In the genomic region with DNA sequence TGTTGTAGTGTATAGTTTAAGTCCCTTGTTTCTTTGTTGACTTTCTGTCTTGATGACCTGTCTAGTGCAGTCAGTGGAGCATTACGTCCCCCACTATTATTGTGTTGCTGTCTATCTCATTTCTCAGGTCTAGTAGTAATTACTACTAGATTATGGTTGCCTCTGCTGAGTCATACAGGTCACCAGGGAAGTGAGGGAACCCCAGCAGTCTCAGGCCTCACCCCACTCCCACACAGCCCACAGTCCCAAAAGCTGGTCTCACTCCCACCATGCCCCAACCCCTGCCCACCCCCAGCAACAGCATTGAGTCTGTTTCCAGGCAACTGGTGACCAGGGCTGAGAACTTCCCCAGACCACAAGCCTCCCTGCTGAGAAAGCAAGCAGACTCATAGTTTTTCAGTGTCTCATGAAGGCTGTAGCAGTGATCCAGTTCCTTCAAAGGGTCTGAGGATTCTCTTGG, we compare ENCODE assay signal across 10 cellular contexts.
DNase-seq lines count a peak whose midpoint lies in the region; ATAC-seq, FAIRE-seq and TF ChIP-seq lines count a peak whose summit lies in the region.
"Had no signal": no experiment of that assay in that cellular context is flagged by ENCODE, and none has a peak within 500 bp of the region (broad histone marks: within the 10 kb centered on the region; RNA-seq: fewer than 3 reads in every experiment).

No MANE protein-coding gene starts in this region.

- POLR2A ChIA-PET in activated CD4-positive, alpha-beta memory T cell treated with anti-CD3 and anti-CD28 coated beads, Interleukin-2, amount 10 ng/mL, durations not matched to agents 7 days and 5 days (lab: Charles Lee): no interaction called here
- POLR2A ChIA-PET in HepG2 (lab: Yijun Ruan, JAX): no interaction called here

- H3K27ac ChIP-seq in HepG2 (ENCODE audit: extremely low read length, insufficient read depth, low read length): no peak overlapping the region
- H3K27ac ChIP-seq: epithelial cell of prostate had no signal

- no peak overlapping the region for H3K4me2 ChIP-seq in HepG2 (ENCODE audit: low read depth, low read length)

- H3K4me3 ChIP-seq in fibroblast of villous mesenchyme (ENCODE audit: low read depth, low read length) (no peak overlapping the region), HepG2 (replicated peaks in 1 of 3; ENCODE audit: insufficient read depth in 1 of 3, low read depth in 2 of 3, low read length in 3 of 3) (no peak overlapping the region)

- H3K9ac ChIP-seq in HepG2 (ENCODE audit: insufficient read depth, low read depth, low read length): no peak overlapping the region

- DNase-seq in Caki2 (ENCODE audit: low read depth) (peak; percentile 48), fibroblast of villous mesenchyme (ENCODE audit: low read depth) (peak; percentile 8), HepG2 (ENCODE audit: low spot score) (no peak)
- DNase-seq in activated CD4-positive, alpha-beta memory T cell treated with anti-CD3 and anti-CD28 coated beads, Interleukin-2, amount 10 ng/mL, durations not matched to agents 7 days and 5 days: no peak
- no peak for DNase-seq in stimulated activated CD4-positive, alpha-beta T cell treated with anti-CD3 and anti-CD28 coated beads, Interleukin-2, amount 100 ng/mL, for 24 hours
- no peak for DNase-seq in effector CD4-positive, alpha-beta T cell

- H3K4me1 ChIP-seq in HepG2 (ENCODE audit: insufficient read depth, low read length): no peaks in the 10 kb centered on the region

- H2AFZ ChIP-seq in HepG2 (ENCODE audit: low read length): no peak overlapping the region

- no peak for TF ChIP-seq POLR2A in HepG2 (IDR thresholded peaks at IDR 0.05; ENCODE audit: insufficient read depth in 1 of 2, low read depth in 2 of 2, low read length in 2 of 2)

- peaks cover 8% of the 10 kb centered on the region for H3K9me3 Mint-ChIP-seq in activated CD4-positive, alpha-beta memory T cell treated with anti-CD3 and anti-CD28 coated beads, Interleukin-2, amount 10 ng/mL, durations not matched to agents 7 days and 5 days

- no peaks in the 10 kb centered on the region for H3K9me3 ChIP-seq in HepG2 (ENCODE audit: low read length)

- H3K79me2 ChIP-seq in HepG2 (ENCODE audit: insufficient read depth, low read length): no peaks in the 10 kb centered on the region

- no peak for TF ChIP-seq RAD21 in HepG2 (CRISPR knock-in tag; IDR thresholded peaks at IDR 0.05)

- TF ChIP-seq EP300 in HepG2 (IDR thresholded peaks at IDR 0.05; ENCODE audit: low read depth in 2 of 2, low read length in 2 of 2) (no peak), HepG2 (CRISPR knock-in tag; IDR thresholded peaks at IDR 0.05; ENCODE audit: borderline replicate concordance) (no peak)

- no peaks in the 10 kb centered on the region for H3K36me3 Mint-ChIP-seq in activated CD4-positive, alpha-beta memory T cell treated with anti-CD3 and anti-CD28 coated beads, Interleukin-2, amount 10 ng/mL, durations not matched to agents 7 days and 5 days (ENCODE audit: low read depth)

- intact Hi-C loops in HepG2 (cut with micrococcal nuclease; ENCODE audit: unreplicated experiment): no loop called here

- in situ Hi-C loops in Caki2 (cut with HindIII; ENCODE audit: low pct_unique_long_range_greater_than_20kb, low sequenced_read_pairs): no loop called here
- in situ Hi-C loops in HepG2 (cut with HindIII; ENCODE audit: extremely low pct_ligation_motif_present, low pct_unique_long_range_greater_than_20kb): no loop called here

- no peak for FAIRE-seq in HepG2 (lab: Jason Lieb, UNC)

- TF ChIP-seq CTCF in fibroblast of villous mesenchyme (IDR thresholded peaks at IDR 0.05; ENCODE audit: insufficient read depth, low read depth, low read length) (no peak), HepG2 (CRISPR knock-in tag; IDR thresholded peaks at IDR 0.05) (no peak)

- H3K36me3 ChIP-seq in HepG2 (replicated peaks in 1 of 2; ENCODE audit: control insufficient read depth in 1 of 2, insufficient read depth in 2 of 2, low read length in 2 of 2): no peaks in the 10 kb centered on the region

- H3K27ac Mint-ChIP-seq in activated CD4-positive, alpha-beta memory T cell treated with anti-CD3 and anti-CD28 coated beads, Interleukin-2, amount 10 ng/mL, durations not matched to agents 7 days and 5 days: no peak overlapping the region
- H3K27ac Mint-ChIP-seq: B cell had no signal

- CTCF ChIA-PET in activated CD4-positive, alpha-beta memory T cell treated with anti-CD3 and anti-CD28 coated beads, Interleukin-2, amount 10 ng/mL, durations not matched to agents 7 days and 5 days (lab: Charles Lee): no interaction called here
- CTCF ChIA-PET in HepG2 (lab: Yijun Ruan, JAX; ENCODE audit: low intra/inter-chr PET ratio, low total read pairs): no interaction called here

- WGBS in HepG2 (ENCODE audit: low lambda C conversion rate): 24% methylated on average over 1 of the region's 1 CpG

- H3K4me1 Mint-ChIP-seq in activated CD4-positive, alpha-beta memory T cell treated with anti-CD3 and anti-CD28 coated beads, Interleukin-2, amount 10 ng/mL, durations not matched to agents 7 days and 5 days: no peaks in the 10 kb centered on the region
- H3K4me1 Mint-ChIP-seq: B cell had no signal

- no peaks in the 10 kb centered on the region for H3K27me3 Mint-ChIP-seq in activated CD4-positive, alpha-beta memory T cell treated with anti-CD3 and anti-CD28 coated beads, Interleukin-2, amount 10 ng/mL, durations not matched to agents 7 days and 5 days
- H3K27me3 Mint-ChIP-seq: B cell had no signal

- H3K4me3 Mint-ChIP-seq in activated CD4-positive, alpha-beta memory T cell treated with anti-CD3 and anti-CD28 coated beads, Interleukin-2, amount 10 ng/mL, durations not matched to agents 7 days and 5 days: no peak overlapping the region
- H3K4me3 Mint-ChIP-seq: B cell had no signal

- no peaks in the 10 kb centered on the region for H4K20me1 ChIP-seq in HepG2 (ENCODE audit: insufficient read depth, low read length)

- no peaks in the 10 kb centered on the region for H3K27me3 ChIP-seq in HepG2 (ENCODE audit: control insufficient read depth in 1 of 2, insufficient read depth in 2 of 2, low read length in 2 of 2)

- ATAC-seq in GM21423 (IDR thresholded peaks at IDR 0.05; ENCODE audit: unreplicated experiment): peak; percentile 97
- peak; percentile 74 for ATAC-seq in HG03460 (IDR thresholded peaks at IDR 0.05; ENCODE audit: unreplicated experiment)
- no peak for ATAC-seq in HepG2

- BruUV-seq in HepG2 (replicated peaks; lab: Mats Ljungman, UMichigan): no TSS peak

TF ChIP-seq in HepG2, 621 proteins besides CTCF, POLR2A, EP300 and RAD21 (continues in another document):
- TF ChIP-seq ZNF709 (CRISPR knock-in tag; IDR thresholded peaks at IDR 0.05) (no peak), NCOA1 (CRISPR knock-in tag; IDR thresholded peaks at IDR 0.05) (no peak), ZBTB3 (CRISPR knock-in tag; IDR thresholded peaks at IDR 0.05; ENCODE audit: borderline replicate concordance, low read depth) (no peak), NCOA2 (CRISPR knock-in tag; IDR thresholded peaks at IDR 0.05) (no peak), ZNF549 (CRISPR knock-in tag; IDR thresholded peaks at IDR 0.05) (no peak), CEBPG (CRISPR knock-in tag; IDR thresholded peaks at IDR 0.05) (no peak), NR2F6 (IDR thresholded peaks at IDR 0.05) (no peak), NR2F6 (CRISPR knock-in tag; IDR thresholded peaks at IDR 0.05) (no peak), ZNF776 (CRISPR knock-in tag; IDR thresholded peaks at IDR 0.05) (no peak), ZNF382 (CRISPR knock-in tag; IDR thresholded peaks at IDR 0.05; ENCODE audit: borderline replicate concordance) (no peak), FOXK1 (CRISPR knock-in tag; IDR thresholded peaks at IDR 0.05; ENCODE audit: borderline replicate concordance, low read depth) (no peak), SUZ12 (IDR thresholded peaks at IDR 0.05; ENCODE audit: low read depth, low read length) (no peak)
- TF ChIP-seq, protein P1, sequence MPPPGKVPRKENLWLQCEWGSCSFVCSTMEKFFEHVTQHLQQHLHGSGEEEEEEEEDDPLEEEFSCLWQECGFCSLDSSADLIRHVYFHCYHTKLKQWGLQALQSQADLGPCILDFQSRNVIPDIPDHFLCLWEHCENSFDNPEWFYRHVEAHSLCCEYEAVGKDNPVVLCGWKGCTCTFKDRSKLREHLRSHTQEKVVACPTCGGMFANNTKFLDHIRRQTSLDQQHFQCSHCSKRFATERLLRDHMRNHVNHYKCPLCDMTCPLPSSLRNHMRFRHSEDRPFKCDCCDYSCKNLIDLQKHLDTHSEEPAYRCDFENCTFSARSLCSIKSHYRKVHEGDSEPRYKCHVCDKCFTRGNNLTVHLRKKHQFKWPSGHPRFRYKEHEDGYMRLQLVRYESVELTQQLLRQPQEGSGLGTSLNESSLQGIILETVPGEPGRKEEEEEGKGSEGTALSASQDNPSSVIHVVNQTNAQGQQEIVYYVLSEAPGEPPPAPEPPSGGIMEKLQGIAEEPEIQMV (CRISPR knock-in tag; IDR thresholded peaks at IDR 0.05; ENCODE audit: low read depth): no peak
- TF ChIP-seq, protein P2, sequence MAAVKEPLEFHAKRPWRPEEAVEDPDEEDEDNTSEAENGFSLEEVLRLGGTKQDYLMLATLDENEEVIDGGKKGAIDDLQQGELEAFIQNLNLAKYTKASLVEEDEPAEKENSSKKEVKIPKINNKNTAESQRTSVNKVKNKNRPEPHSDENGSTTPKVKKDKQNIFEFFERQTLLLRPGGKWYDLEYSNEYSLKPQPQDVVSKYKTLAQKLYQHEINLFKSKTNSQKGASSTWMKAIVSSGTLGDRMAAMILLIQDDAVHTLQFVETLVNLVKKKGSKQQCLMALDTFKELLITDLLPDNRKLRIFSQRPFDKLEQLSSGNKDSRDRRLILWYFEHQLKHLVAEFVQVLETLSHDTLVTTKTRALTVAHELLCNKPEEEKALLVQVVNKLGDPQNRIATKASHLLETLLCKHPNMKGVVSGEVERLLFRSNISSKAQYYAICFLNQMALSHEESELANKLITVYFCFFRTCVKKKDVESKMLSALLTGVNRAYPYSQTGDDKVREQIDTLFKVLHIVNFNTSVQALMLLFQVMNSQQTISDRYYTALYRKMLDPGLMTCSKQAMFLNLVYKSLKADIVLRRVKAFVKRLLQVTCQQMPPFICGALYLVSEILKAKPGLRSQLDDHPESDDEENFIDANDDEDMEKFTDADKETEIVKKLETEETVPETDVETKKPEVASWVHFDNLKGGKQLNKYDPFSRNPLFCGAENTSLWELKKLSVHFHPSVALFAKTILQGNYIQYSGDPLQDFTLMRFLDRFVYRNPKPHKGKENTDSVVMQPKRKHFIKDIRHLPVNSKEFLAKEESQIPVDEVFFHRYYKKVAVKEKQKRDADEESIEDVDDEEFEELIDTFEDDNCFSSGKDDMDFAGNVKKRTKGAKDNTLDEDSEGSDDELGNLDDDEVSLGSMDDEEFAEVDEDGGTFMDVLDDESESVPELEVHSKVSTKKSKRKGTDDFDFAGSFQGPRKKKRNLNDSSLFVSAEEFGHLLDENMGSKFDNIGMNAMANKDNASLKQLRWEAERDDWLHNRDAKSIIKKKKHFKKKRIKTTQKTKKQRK (IDR thresholded peaks at IDR 0.05; ENCODE audit: low read length): no peak
- TF ChIP-seq, protein P3, sequence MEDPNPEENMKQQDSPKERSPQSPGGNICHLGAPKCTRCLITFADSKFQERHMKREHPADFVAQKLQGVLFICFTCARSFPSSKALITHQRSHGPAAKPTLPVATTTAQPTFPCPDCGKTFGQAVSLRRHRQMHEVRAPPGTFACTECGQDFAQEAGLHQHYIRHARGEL (CRISPR knock-in tag; IDR thresholded peaks at IDR 0.05): no peak

Comparison
In these comparisons a context has a peak if more than half of its experiments do, and no peak if none do; other contexts are left out.
1. DNase-seq: peak in Caki2 (single experiment) and fibroblast of villous mesenchyme (single experiment); none in activated CD4-positive, alpha-beta memory T cell treated with anti-CD3 and anti-CD28 coated beads, Interleukin-2, amount 10 ng/mL, durations not matched to agents 7 days and 5 days (single experiment), stimulated activated CD4-positive, alpha-beta T cell treated with anti-CD3 and anti-CD28 coated beads, Interleukin-2, amount 100 ng/mL, for 24 hours (0 of 2), effector CD4-positive, alpha-beta T cell (single experiment) and HepG2 (single experiment).